Comparison of ENCODE assay signal across 16 cellular contexts in genomic region chr13:75666646-75667351, GRCh38. TPM values are rescaled to one million over a fixed set of nuclear protein-coding genes. Genes with fewer than 3 reads are reported as not detected.
DNase-seq lines count a peak whose midpoint lies in the region; TF ChIP-seq lines count a peak whose summit lies in the region.
"Had no signal": no experiment of that assay in that cellular context is flagged by ENCODE, and none has a peak within 500 bp of the region (broad histone marks: within the 10 kb centered on the region; RNA-seq: fewer than 3 reads in every experiment).

No MANE protein-coding gene starts in this region.

- no peak for TF ChIP-seq CTCF in cardiac fibroblast (IDR thresholded peaks at IDR 0.05; ENCODE audit: low read depth, low read length)
- no peak for TF ChIP-seq CTCF in glutamatergic neuron (IDR thresholded peaks at IDR 0.05; ENCODE audit: partially characterized antibody, unreplicated experiment)

- DNase-seq in HPDE6-E6E7 (ENCODE audit: extremely low spot score) (peak; percentile 57), cardiac fibroblast (ENCODE audit: low read depth in 2 of 2) (peak; percentile 49 to 62), islet precursor cell (peak; percentile 58), stromal cell of bone marrow (ENCODE audit: low read depth) (peak; percentile 33), NCI-H1105 treated with DMSO at 0.1 percent for 48 hours (lab: John Stamatoyannopoulos, UW) (no peak), glutamatergic neuron (no peak), hypothalamus (lab: John Stamatoyannopoulos, UW) (no peak)
- DNase-seq: activated CD4-positive, alpha-beta T cell treated with anti-CD3 and anti-CD28 coated beads for 4 hours; DMS153; H7; NCI-H1092 treated with DMSO at 0.1 percent for 48 hours; nephron progenitor cell; SIG-M5 had no signal

- H3K9me3 Mint-ChIP-seq in glutamatergic neuron (ENCODE audit: unreplicated experiment): no peaks in the 10 kb centered on the region
- H3K9me3 Mint-ChIP-seq: central memory CD8-positive, alpha-beta T cell; nephron progenitor cell had no signal

- H3K36me3 Mint-ChIP-seq in glutamatergic neuron (ENCODE audit: unreplicated experiment): no peaks in the 10 kb centered on the region

- H3K4me3 Mint-ChIP-seq in glutamatergic neuron (ENCODE audit: unreplicated experiment): no peak overlapping the region
- H3K4me3 Mint-ChIP-seq: activated naive CD8-positive, alpha-beta T cell; central memory CD8-positive, alpha-beta T cell; nephron progenitor cell had no signal

- peaks cover 4% of the 10 kb centered on the region for H3K4me1 Mint-ChIP-seq in glutamatergic neuron (ENCODE audit: low read depth, unreplicated experiment)
- H3K4me1 Mint-ChIP-seq: central memory CD8-positive, alpha-beta T cell; nephron progenitor cell had no signal

- no peak overlapping the region for H3K4me3 ChIP-seq in cardiac fibroblast (replicated peaks in 1 of 2; ENCODE audit: low read depth in 2 of 2, low read length in 2 of 2)
- H3K4me3 ChIP-seq: hepatocyte had no signal

- H3K27ac Mint-ChIP-seq in glutamatergic neuron (ENCODE audit: unreplicated experiment): no peak overlapping the region
- H3K27ac Mint-ChIP-seq: activated naive CD8-positive, alpha-beta T cell; nephron progenitor cell had no signal

- H3K27me3 Mint-ChIP-seq in glutamatergic neuron (ENCODE audit: unreplicated experiment): no peaks in the 10 kb centered on the region
- H3K27me3 Mint-ChIP-seq: activated naive CD8-positive, alpha-beta T cell; central memory CD8-positive, alpha-beta T cell had no signal

RNA-seq across cellular contexts. Expression of gene LMO7, which starts 30.7 kb away (rescaled TPM):
- 5.0 TPM for total RNA-seq in glutamatergic neuron (ENCODE audit: unreplicated experiment)

Comparison
In these comparisons a context has a peak if more than half of its experiments do, and no peak if none do; other contexts are left out.
1. DNase-seq: peak in HPDE6-E6E7 (single experiment), cardiac fibroblast (2 of 2), islet precursor cell (single experiment) and stromal cell of bone marrow (single experiment); none in NCI-H1105 treated with DMSO at 0.1 percent for 48 hours (single experiment), glutamatergic neuron (single experiment) and hypothalamus (0 of 51).